In genomic region chr12:6772331-6772695, GRCh38 we compare ENCODE assay signal across 10 cellular contexts. TPM values are rescaled to one million over a fixed set of nuclear protein-coding genes. Genes with fewer than 3 reads are reported as not detected.
DNase-seq lines count a peak whose midpoint lies in the region; ATAC-seq lines count a peak whose summit lies in the region.
"Had no signal": no experiment of that assay in that cellular context is flagged by ENCODE, and none has a peak within 500 bp of the region (broad histone marks: within the 10 kb centered on the region; RNA-seq: fewer than 3 reads in every experiment).

LAG3 (plus strand) TSS chr12:6772520; CDS start chr12:6772853, 333 bp downstream.

- peaks cover 22% of the 10 kb centered on the region for H3K27me3 Mint-ChIP-seq in activated T-cell treated with anti-CD3 and anti-CD28 coated beads, Interleukin-2, amount 50 U/mL, for 72 hours (ENCODE audit: low read depth)

- peak within 1 kb of the TSS; percentile 5 for H3K4me2 ChIP-seq in mesendoderm (ENCODE audit: low read length)

- H3K9me3 Mint-ChIP-seq in activated T-cell treated with anti-CD3 and anti-CD28 coated beads, Interleukin-2, amount 50 U/mL, for 72 hours, result no peaks in the 10 kb centered on the region

- H2AK5ac ChIP-seq in mesendoderm (ENCODE audit: low read length), result no peak within 1 kb of the TSS

- peaks cover 94% of the 10 kb centered on the region for H3K4me1 Mint-ChIP-seq in activated T-cell treated with anti-CD3 and anti-CD28 coated beads, Interleukin-2, amount 50 U/mL, for 72 hours (ENCODE audit: low read depth)

- H3K4me1 ChIP-seq in HUES64 (ENCODE audit: insufficient read depth, low read length), result peaks cover 22% of the 10 kb centered on the region
- H3K4me1 ChIP-seq in mesendoderm (ENCODE audit: control insufficient read depth, low read depth, low read length), result peaks cover 9% of the 10 kb centered on the region

- H3K56ac ChIP-seq in mesendoderm (ENCODE audit: low read length), result peak within 1 kb of the TSS; percentile 57

- peaks cover 23 to 24% of the 10 kb centered on the region in 2 donors for H3K36me3 Mint-ChIP-seq in activated T-cell treated with anti-CD3 and anti-CD28 coated beads, Interleukin-2, amount 50 U/mL, for 72 hours (ENCODE audit: insufficient read depth in 2 of 2)

- H3K18ac ChIP-seq in mesendoderm (ENCODE audit: low read length), result no peak within 1 kb of the TSS

- DNase-seq in activated T-cell treated with anti-CD3 and anti-CD28 coated beads, Interleukin-2, amount 50 U/mL, for 72 hours, result peak; percentile 65 to 67
- DNase-seq in mesendoderm (no peak), iPS-NIHi7 (ENCODE audit: extremely low spot score) (no peak), HT-29 (ENCODE audit: low spot score) (no peak)
- peak; percentile 55 for DNase-seq in stimulated activated naive CD4-positive, alpha-beta T cell treated with Interleukin-2 at 50 U/mL for 16 hours (lab: John Stamatoyannopoulos, UW)
- DNase-seq: NCI-H526 had no signal

- no peaks in the 10 kb centered on the region for H3K9me3 ChIP-seq in HUES64 (ENCODE audit: insufficient read depth, low read depth, low read length)

- 46% methylated on average over 15 of the region's 15 CpGs for WGBS in HUES64
- no CpG with 5 or more reads among the region's 15 CpGs for WGBS in mesendoderm (ENCODE audit: extremely low coverage, insufficient coverage, low lambda C conversion rate)

- H3K4me3 Mint-ChIP-seq in activated T-cell treated with anti-CD3 and anti-CD28 coated beads, Interleukin-2, amount 50 U/mL, for 72 hours, result peak within 1 kb of the TSS; percentile 78 to 79

- peak; percentile 54 for ATAC-seq in activated T-cell treated with anti-CD3 and anti-CD28 coated beads, Interleukin-2, amount 50 U/mL, for 72 hours (replicated peaks in 1 of 2)
- ATAC-seq in GM19452 (IDR thresholded peaks at IDR 0.05; ENCODE audit: unreplicated experiment) (no peak), HG02610 (IDR thresholded peaks at IDR 0.05; ENCODE audit: unreplicated experiment) (no peak)

- H3K27me3 ChIP-seq in HUES64 (ENCODE audit: insufficient read depth, low read length), result peaks cover 35% of the 10 kb centered on the region
- peaks cover 4% of the 10 kb centered on the region for H3K27me3 ChIP-seq in mesendoderm (ENCODE audit: insufficient read depth, low read length, poor library complexity)

- H4K5ac ChIP-seq in mesendoderm (ENCODE audit: low read length), result no peak within 1 kb of the TSS

- H3K9ac ChIP-seq in HUES64 (ENCODE audit: low read depth, low read length), result no peak within 1 kb of the TSS
- peak within 1 kb of the TSS; percentile 11 for H3K9ac ChIP-seq in mesendoderm (ENCODE audit: low read length)

- peaks cover 14% of the 10 kb centered on the region for H3K79me2 ChIP-seq in mesendoderm (ENCODE audit: control insufficient read depth, insufficient read depth, low read length)

- peaks cover 11% of the 10 kb centered on the region for H3K79me1 ChIP-seq in mesendoderm (ENCODE audit: low read length)

- no peak within 1 kb of the TSS for H2BK5ac ChIP-seq in mesendoderm (ENCODE audit: low read length)

- peaks cover 24% of the 10 kb centered on the region for H3K36me3 ChIP-seq in HUES64 (ENCODE audit: insufficient read depth, low read length)
- H3K36me3 ChIP-seq in mesendoderm (ENCODE audit: control insufficient read depth, insufficient read depth, low read length), result peaks cover 5% of the 10 kb centered on the region

- H4K8ac ChIP-seq in mesendoderm (ENCODE audit: low read depth, low read length), result no peak within 1 kb of the TSS

- no peak within 1 kb of the TSS for H3K23ac ChIP-seq in mesendoderm (ENCODE audit: low read length)

- H3K4ac ChIP-seq in mesendoderm (ENCODE audit: low read depth, low read length), result no peak within 1 kb of the TSS

- peak within 1 kb of the TSS; percentile 93 for H3K27ac Mint-ChIP-seq in activated T-cell treated with anti-CD3 and anti-CD28 coated beads, Interleukin-2, amount 50 U/mL, for 72 hours

- H2BK15ac ChIP-seq in mesendoderm (replicated peaks; ENCODE audit: low read depth), result no peak within 1 kb of the TSS

- H3K27ac ChIP-seq in HUES64 (ENCODE audit: low read depth, low read length) (no peak within 1 kb of the TSS), mesendoderm (ENCODE audit: low read depth, low read length) (no peak within 1 kb of the TSS)

- H3K4me3 ChIP-seq in HUES64 (ENCODE audit: low read length), result peak within 1 kb of the TSS; percentile 44
- no peak within 1 kb of the TSS for H3K4me3 ChIP-seq in mesendoderm (ENCODE audit: low read length)

- H2BK120ac ChIP-seq in mesendoderm (ENCODE audit: low read depth, low read length), result no peak within 1 kb of the TSS

RNA-seq across cellular contexts. Expression of gene LAG3, which starts in this region (rescaled TPM):
- polyA plus RNA-seq in HUES64 (2013, experiment 1 of 2), result 1.8 TPM
- 1.8 TPM for polyA plus RNA-seq in HUES64 (2013, experiment 2 of 2)
- 100 to 1,000 TPM; 117 to 188 TPM for total RNA-seq in activated T-cell treated with anti-CD3 and anti-CD28 coated beads, Interleukin-2, amount 50 U/mL, for 72 hours
- 0.44 TPM for polyA plus RNA-seq in mesendoderm (2013, experiment 1 of 2)
- 0.46 TPM for polyA plus RNA-seq in mesendoderm (2013, experiment 2 of 2)
- 0.05 and 0.56 TPM in 2 replicates for total RNA-seq in HT-29 (2014; rRNA removed; shearing (Covaris generic))
- total RNA-seq: epithelial cell of proximal tubule had no signal

Comparison
In these comparisons a context has a peak if more than half of its experiments do, and no peak if none do; other contexts are left out.
1. RNA of gene LAG3 (total RNA-seq): 117 to 188 TPM in activated T-cell treated with anti-CD3 and anti-CD28 coated beads, Interleukin-2, amount 50 U/mL, for 72 hours; 0.05 to 0.56 TPM in HT-29; every median in the first group is over 10 times any median in the second.
2. ATAC-seq: peak in activated T-cell treated with anti-CD3 and anti-CD28 coated beads, Interleukin-2, amount 50 U/mL, for 72 hours (2 of 2); none in GM19452 (single experiment) and HG02610 (single experiment).
3. DNase-seq: peak in activated T-cell treated with anti-CD3 and anti-CD28 coated beads, Interleukin-2, amount 50 U/mL, for 72 hours (2 of 2) and stimulated activated naive CD4-positive, alpha-beta T cell treated with Interleukin-2 at 50 U/mL for 16 hours (single experiment); none in mesendoderm (single experiment), iPS-NIHi7 (single experiment) and HT-29 (single experiment).